12 cellular contexts compared by ENCODE assay signal in the genomic region with DNA sequence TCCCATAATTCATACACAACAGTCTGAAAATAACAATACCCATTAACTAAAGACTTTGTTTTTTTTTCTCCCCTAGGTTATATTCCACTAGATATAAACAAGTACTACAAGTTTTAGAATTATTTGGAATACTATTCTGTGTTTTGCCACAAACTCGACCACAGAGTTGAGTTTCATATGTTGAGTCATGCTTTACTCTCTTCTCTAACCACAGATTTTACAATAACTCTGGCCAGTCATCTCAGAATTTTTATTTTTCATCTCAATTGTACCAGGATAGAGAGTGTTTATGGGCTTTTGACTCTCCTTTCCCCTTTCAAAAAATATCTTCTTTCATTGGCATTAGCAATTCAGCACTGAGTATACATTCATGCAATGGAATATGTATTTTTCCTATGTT.
DNase-seq lines count a peak whose midpoint lies in the region; ATAC-seq and TF ChIP-seq lines count a peak whose summit lies in the region.
"Had no signal": no experiment of that assay in that cellular context is flagged by ENCODE, and none has a peak within 500 bp of the region (broad histone marks: within the 10 kb centered on the region; RNA-seq: fewer than 3 reads in every experiment).

No MANE protein-coding gene starts in this region.

- DNase-seq in BJ (ENCODE audit: low read depth): peak; percentile 54
- DNase-seq in mammary epithelial cell: peak; percentile 89
- DNase-seq in activated naive CD4-positive, alpha-beta T cell treated with anti-CD3 and anti-CD28 coated beads, Interleukin-2, amount 10 ng/mL, durations not matched to agents 7 days and 5 days: no peak
- no peak for DNase-seq in SW 1271 (lab: John Stamatoyannopoulos, UW)
- DNase-seq in activated naive CD4-positive, alpha-beta T cell treated with anti-CD3 and anti-CD28 coated beads, Interleukin-2, amount 50 U/mL, for 16 hours: no peak
- no peak for DNase-seq in NCI-H748 treated with DMSO at 0.1 percent for 48 hours (lab: John Stamatoyannopoulos, UW)
- DNase-seq: heart right ventricle, posterior cingulate gyrus had no signal

- no peak overlapping the region for H3K4me3 Mint-ChIP-seq in activated naive CD4-positive, alpha-beta T cell treated with anti-CD3 and anti-CD28 coated beads, Interleukin-2, amount 10 ng/mL, durations not matched to agents 7 days and 5 days
- H3K4me3 Mint-ChIP-seq: activated T-helper 1 cell treated with anti-CD3 and anti-CD28 coated beads, Interleukin-12 subunit alpha, Interleukin-12 subunit beta, Interleukin-2, Interleukin-4 antibody, amounts not matched to agents 30 ng/mL and 10 ng/mL and 1 ng/mL, durations not matched to agents 14 hours and 24 hours and 36 hours had no signal

- no peak overlapping the region for H3K27ac Mint-ChIP-seq in activated naive CD4-positive, alpha-beta T cell treated with anti-CD3 and anti-CD28 coated beads, Interleukin-2, amount 10 ng/mL, durations not matched to agents 7 days and 5 days
- H3K27ac Mint-ChIP-seq: activated T-helper 1 cell treated with anti-CD3 and anti-CD28 coated beads, Interleukin-12 subunit alpha, Interleukin-12 subunit beta, Interleukin-2, Interleukin-4 antibody, amounts not matched to agents 30 ng/mL and 10 ng/mL and 1 ng/mL, durations not matched to agents 14 hours and 24 hours and 36 hours had no signal

- no peaks in the 10 kb centered on the region for H3K36me3 Mint-ChIP-seq in activated naive CD4-positive, alpha-beta T cell treated with anti-CD3 and anti-CD28 coated beads, Interleukin-2, amount 10 ng/mL, durations not matched to agents 7 days and 5 days

- 0% methylated on average over 1 of the region's 1 CpG for WGBS in mammary epithelial cell (ENCODE audit: low coverage, missing lambda C conversion rate)

- ATAC-seq in GM21367 (IDR thresholded peaks at IDR 0.05; ENCODE audit: unreplicated experiment) (peak; percentile 66), HG03196 (IDR thresholded peaks at IDR 0.05; ENCODE audit: unreplicated experiment) (peak; percentile 75)
- ATAC-seq: heart right ventricle had no signal

- peak overlapping the region; percentile 45 for H3K4me2 ChIP-seq in mammary epithelial cell (ENCODE audit: insufficient read depth, low read depth, low read length)

- in situ Hi-C loops in mammary epithelial cell (cut with MboI; ENCODE audit: low sequenced_read_pairs in 2 of 2): no loop called here

- no peak for TF ChIP-seq CTCF in BJ (IDR thresholded peaks at IDR 0.05; ENCODE audit: insufficient read depth, low read depth, low read length)
- TF ChIP-seq CTCF in mammary epithelial cell (conservative IDR thresholded peaks at IDR 0.05 in 1 of 2, IDR thresholded peaks at IDR 0.05 in 1 of 2; ENCODE audit: extremely low read depth in 1 of 2, insufficient read depth in 1 of 2, low read depth in 1 of 2, low read length in 2 of 2): no peak

- no TSS peak for BruUV-seq in mammary epithelial cell (replicated peaks; lab: Mats Ljungman, UMichigan)

- H3K9ac ChIP-seq in mammary epithelial cell (ENCODE audit: insufficient read depth, low read length): no peak overlapping the region

- H3K9me3 ChIP-seq in mammary epithelial cell (replicated peaks; ENCODE audit: insufficient read depth, low read length): no peaks in the 10 kb centered on the region
- H3K9me3 ChIP-seq: heart right ventricle, suprapubic skin had no signal

- H4K20me1 ChIP-seq in mammary epithelial cell (ENCODE audit: insufficient read depth, low read length): no peaks in the 10 kb centered on the region

- H3K4me3 ChIP-seq in BJ (ENCODE audit: low read depth, low read length) (no peak overlapping the region), mammary epithelial cell (replicated peaks in 1 of 3; ENCODE audit: insufficient read depth in 1 of 3, low read depth in 2 of 3, low read length in 3 of 3) (no peak overlapping the region)
- H3K4me3 ChIP-seq: heart right ventricle, suprapubic skin had no signal

- H3K27me3 Mint-ChIP-seq in activated naive CD4-positive, alpha-beta T cell treated with anti-CD3 and anti-CD28 coated beads, Interleukin-2, amount 10 ng/mL, durations not matched to agents 7 days and 5 days: no peaks in the 10 kb centered on the region

- H2AFZ ChIP-seq in mammary epithelial cell (ENCODE audit: low read depth, low read length): no peak overlapping the region

- POLR2A ChIA-PET in BJ (lab: Charles Lee): no interaction called here

- intact Hi-C loops in mammary epithelial cell (cut with micrococcal nuclease): no loop called here

- peaks cover 11% of the 10 kb centered on the region for H3K4me1 ChIP-seq in mammary epithelial cell (ENCODE audit: insufficient read depth, low read length)
- H3K4me1 ChIP-seq: heart right ventricle, suprapubic skin had no signal

- dilution Hi-C loops in mammary epithelial cell (cut with HindIII; ENCODE audit: low sequenced_read_pairs): no loop called here

- no peaks in the 10 kb centered on the region for H3K9me3 Mint-ChIP-seq in activated naive CD4-positive, alpha-beta T cell treated with anti-CD3 and anti-CD28 coated beads, Interleukin-2, amount 10 ng/mL, durations not matched to agents 7 days and 5 days
- H3K9me3 Mint-ChIP-seq: activated T-helper 1 cell treated with anti-CD3 and anti-CD28 coated beads, Interleukin-12 subunit alpha, Interleukin-12 subunit beta, Interleukin-2, Interleukin-4 antibody, amounts not matched to agents 30 ng/mL and 10 ng/mL and 1 ng/mL, durations not matched to agents 14 hours and 24 hours and 36 hours had no signal

- H3K36me3 ChIP-seq in BJ (ENCODE audit: control insufficient read depth, insufficient read depth, low read length) (no peaks in the 10 kb centered on the region), mammary epithelial cell (ENCODE audit: insufficient read depth, low read length) (no peaks in the 10 kb centered on the region)
- H3K36me3 ChIP-seq: heart right ventricle, suprapubic skin had no signal

- CTCF ChIA-PET in BJ (lab: Yijun Ruan, JAX) (no interaction called here), mammary epithelial cell (lab: Charles Lee; ENCODE audit: low non-redundant PET) (no interaction called here)
- CTCF ChIA-PET in activated naive CD4-positive, alpha-beta T cell treated with anti-CD3 and anti-CD28 coated beads, Interleukin-2, amount 10 ng/mL, durations not matched to agents 7 days and 5 days (lab: Charles Lee): no interaction called here

- H3K27me3 ChIP-seq in BJ (ENCODE audit: control insufficient read depth, insufficient read depth, low read length): no peaks in the 10 kb centered on the region
- H3K27me3 ChIP-seq in mammary epithelial cell (ENCODE audit: insufficient read depth, low read length): no peaks in the 10 kb centered on the region
- H3K27me3 ChIP-seq: heart right ventricle, suprapubic skin had no signal

- H3K4me1 Mint-ChIP-seq in activated naive CD4-positive, alpha-beta T cell treated with anti-CD3 and anti-CD28 coated beads, Interleukin-2, amount 10 ng/mL, durations not matched to agents 7 days and 5 days: no peaks in the 10 kb centered on the region

- no peak overlapping the region for H3K27ac ChIP-seq in mammary epithelial cell (ENCODE audit: insufficient read depth, low read depth, low read length)
- H3K27ac ChIP-seq: heart right ventricle, suprapubic skin had no signal

- no peaks in the 10 kb centered on the region for H3K79me2 ChIP-seq in mammary epithelial cell (ENCODE audit: insufficient read depth, low read length)

Comparison
In these comparisons a context has a peak if more than half of its experiments do, and no peak if none do; other contexts are left out.
1. DNase-seq: peak in BJ (single experiment) and mammary epithelial cell (single experiment); none in activated naive CD4-positive, alpha-beta T cell treated with anti-CD3 and anti-CD28 coated beads, Interleukin-2, amount 10 ng/mL, durations not matched to agents 7 days and 5 days (single experiment), SW 1271 (0 of 2), activated naive CD4-positive, alpha-beta T cell treated with anti-CD3 and anti-CD28 coated beads, Interleukin-2, amount 50 U/mL, for 16 hours (single experiment) and NCI-H748 treated with DMSO at 0.1 percent for 48 hours (single experiment).